Comparison of ENCODE assay signal across 14 cellular contexts in the genomic region with DNA sequence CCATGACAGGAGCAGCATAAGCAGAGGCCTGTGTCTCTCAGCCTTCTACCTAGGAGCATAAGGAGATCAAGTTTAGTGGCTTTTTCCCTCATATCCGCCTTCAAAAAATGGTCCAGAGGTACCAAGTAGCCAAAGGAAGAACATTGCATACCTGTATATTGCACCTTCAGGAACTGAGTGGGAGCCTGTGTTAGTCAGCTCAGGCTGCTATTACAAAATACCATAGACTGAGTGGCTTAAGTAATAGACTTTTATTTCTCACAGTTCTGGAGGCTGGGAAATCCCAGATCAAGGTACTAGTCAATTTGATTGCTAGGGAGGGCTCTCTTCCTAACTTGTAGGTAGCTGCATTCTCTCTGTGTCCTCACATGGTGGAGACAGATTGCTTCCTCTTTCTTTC.
DNase-seq lines count a peak whose midpoint lies in the region; ATAC-seq and TF ChIP-seq lines count a peak whose summit lies in the region.
"Had no signal": no experiment of that assay in that cellular context is flagged by ENCODE, and none has a peak within 500 bp of the region (broad histone marks: within the 10 kb centered on the region; RNA-seq: fewer than 3 reads in every experiment).

No MANE protein-coding gene starts in this region.

- H3K36me3 Mint-ChIP-seq in MCF 10A (ENCODE audit: insufficient read depth, unreplicated experiment): peaks cover 6% of the 10 kb centered on the region
- peaks cover 15% of the 10 kb centered on the region; the same call in 2 of the 3 replicates for H3K36me3 Mint-ChIP-seq in GM23338 (ENCODE audit: low read depth)
- H3K36me3 Mint-ChIP-seq: CD4-positive, CD25-positive, alpha-beta regulatory T cell had no signal

- H3K27me3 ChIP-seq in breast epithelium: no peaks in the 10 kb centered on the region
- no peaks in the 10 kb centered on the region for H3K27me3 ChIP-seq in mammary epithelial cell (ENCODE audit: insufficient read depth, low read length)
- no peaks in the 10 kb centered on the region for H3K27me3 ChIP-seq in GM23338 (ENCODE audit: insufficient read depth)
- H3K27me3 ChIP-seq: BLaER1 had no signal

- H3K9me3 ChIP-seq in breast epithelium (no peaks in the 10 kb centered on the region), mammary epithelial cell (replicated peaks; ENCODE audit: insufficient read depth, low read length) (no peaks in the 10 kb centered on the region)
- H3K9me3 ChIP-seq: BLaER1 had no signal

- H3K36me3 ChIP-seq in breast epithelium: no peaks in the 10 kb centered on the region
- no peaks in the 10 kb centered on the region for H3K36me3 ChIP-seq in mammary epithelial cell (ENCODE audit: insufficient read depth, low read length)
- no peaks in the 10 kb centered on the region for H3K36me3 ChIP-seq in GM23338 (ENCODE audit: insufficient read depth)
- H3K36me3 ChIP-seq: BLaER1 had no signal

- dilution Hi-C loops in mammary epithelial cell (cut with HindIII; ENCODE audit: low sequenced_read_pairs): no loop called here

- in situ Hi-C loops in mammary epithelial cell (cut with MboI; ENCODE audit: low sequenced_read_pairs in 2 of 2): no loop called here

- H3K4me3 Mint-ChIP-seq in MCF 10A (ENCODE audit: unreplicated experiment): no peak overlapping the region
- H3K4me3 Mint-ChIP-seq in GM23338: no peak overlapping the region
- H3K4me3 Mint-ChIP-seq: CD4-positive, CD25-positive, alpha-beta regulatory T cell; HFFc6 had no signal

- TF ChIP-seq CTCF in MCF 10A (IDR thresholded peaks at IDR 0.05; ENCODE audit: unreplicated experiment): no peak
- TF ChIP-seq CTCF in breast epithelium (IDR thresholded peaks at IDR 0.05): no peak
- TF ChIP-seq CTCF in mammary epithelial cell (conservative IDR thresholded peaks at IDR 0.05 in 1 of 2, IDR thresholded peaks at IDR 0.05 in 1 of 2; ENCODE audit: extremely low read depth in 1 of 2, insufficient read depth in 1 of 2, low read depth in 1 of 2, low read length in 2 of 2): no peak
- TF ChIP-seq CTCF in GM23338 (conservative IDR thresholded peaks at IDR 0.05; ENCODE audit: low read depth in 2 of 2): no peak

- H4K20me1 ChIP-seq in mammary epithelial cell (ENCODE audit: insufficient read depth, low read length): no peaks in the 10 kb centered on the region
- no peaks in the 10 kb centered on the region for H4K20me1 ChIP-seq in GM23338 (replicated peaks; ENCODE audit: insufficient read depth)
- H4K20me1 ChIP-seq: BLaER1 had no signal

- H2AFZ ChIP-seq in mammary epithelial cell (ENCODE audit: low read depth, low read length) (no peak overlapping the region), GM23338 (no peak overlapping the region)

- no peak for ATAC-seq in GM23338

- H3K4me3 ChIP-seq in breast epithelium (no peak overlapping the region), mammary epithelial cell (replicated peaks in 1 of 3; ENCODE audit: insufficient read depth in 1 of 3, low read depth in 2 of 3, low read length in 3 of 3) (no peak overlapping the region), GM23338 (no peak overlapping the region)
- H3K4me3 ChIP-seq: BLaER1 had no signal

- peaks cover 4% of the 10 kb centered on the region for H3K9me2 ChIP-seq in GM23338 (ENCODE audit: insufficient read depth)

- BruUV-seq in MCF 10A (replicated peaks; lab: Mats Ljungman, UMichigan) (no TSS peak), mammary epithelial cell (replicated peaks; lab: Mats Ljungman, UMichigan) (no TSS peak)

- intact Hi-C loops in MCF 10A (cut with micrococcal nuclease) (no loop called here), breast epithelium (cut with DNase I; ENCODE audit: low total_unique reads) (no loop called here), mammary epithelial cell (cut with micrococcal nuclease) (no loop called here)

- CTCF ChIA-PET in MCF 10A (lab: Yijun Ruan, JAX) (interaction anchor here (0.6 to 1.1 kb wide), 4 partner anchors 11 to 1640 kb away, joined by 3 read pairs; no protein-coding TSS in a partner anchor), mammary epithelial cell (lab: Charles Lee; ENCODE audit: low non-redundant PET) (interaction anchor here (0.6 kb wide), 1 partner anchor 607 kb away, joined by 13 read pairs; no protein-coding TSS in a partner anchor)

- H3K4me2 ChIP-seq in mammary epithelial cell (ENCODE audit: insufficient read depth, low read depth, low read length) (no peak overlapping the region), GM23338 (no peak overlapping the region)
- H3K4me2 ChIP-seq: BLaER1 had no signal

- H3K79me2 ChIP-seq in mammary epithelial cell (ENCODE audit: insufficient read depth, low read length): no peaks in the 10 kb centered on the region
- H3K79me2 ChIP-seq in GM23338 (replicated peaks; ENCODE audit: insufficient read depth): no peaks in the 10 kb centered on the region

- POLR2A ChIA-PET in MCF 10A (lab: Yijun Ruan, JAX): interaction anchor here (0.5 kb wide), 1 partner anchor 67 kb away, joined by 3 read pairs; no protein-coding TSS in a partner anchor

- 0% methylated on average over 1 of the region's 1 CpG for WGBS in mammary epithelial cell (ENCODE audit: low coverage, missing lambda C conversion rate)

- H3K27me3 Mint-ChIP-seq in MCF 10A (ENCODE audit: insufficient read depth, unreplicated experiment) (no peaks in the 10 kb centered on the region), GM23338 (ENCODE audit: insufficient read depth, low read depth, poor library complexity) (no peaks in the 10 kb centered on the region)

- H3K27ac ChIP-seq in breast epithelium: no peak overlapping the region
- H3K27ac ChIP-seq in mammary epithelial cell (ENCODE audit: insufficient read depth, low read depth, low read length): no peak overlapping the region
- no peak overlapping the region for H3K27ac ChIP-seq in GM23338 (ENCODE audit: low read depth)
- H3K27ac ChIP-seq: BLaER1 had no signal

- no peak overlapping the region for H3K9ac ChIP-seq in mammary epithelial cell (ENCODE audit: insufficient read depth, low read length)
- H3K9ac ChIP-seq: BLaER1 had no signal

- TF ChIP-seq POLR2A in breast epithelium (IDR thresholded peaks at IDR 0.05): no peak

- H3K4me1 ChIP-seq in breast epithelium (no peaks in the 10 kb centered on the region), mammary epithelial cell (ENCODE audit: insufficient read depth, low read length) (no peaks in the 10 kb centered on the region), GM23338 (ENCODE audit: insufficient read depth) (0 out of 2 replicates have a peak, but pooled peaks cover 2% of the 10 kb centered on the region)
- H3K4me1 ChIP-seq: BLaER1 had no signal

- H3K4me1 Mint-ChIP-seq in MCF 10A (ENCODE audit: insufficient read depth, unreplicated experiment) (no peaks in the 10 kb centered on the region), GM23338 (no peaks in the 10 kb centered on the region)
- H3K4me1 Mint-ChIP-seq: CD4-positive, CD25-positive, alpha-beta regulatory T cell had no signal

- DNase-seq in MCF 10A (ENCODE audit: unreplicated experiment): peak; percentile 35
- no peak for DNase-seq in breast epithelium (ENCODE audit: low spot score in 2 of 2)
- peak; percentile 48 for DNase-seq in mammary epithelial cell
- DNase-seq in iris pigment epithelial cell (ENCODE audit: low read depth): peak; percentile 16
- no peak for DNase-seq in NCI-H1436 treated with DMSO at 0.1 percent for 48 hours (lab: John Stamatoyannopoulos, UW)
- DNase-seq in midbrain (lab: John Stamatoyannopoulos, UW): no peak
- no peak for DNase-seq in GM23338 (ENCODE audit: low spot score)
- DNase-seq: 8988T; AML-193; CD4-positive, CD25-positive, alpha-beta regulatory T cell; DMS53; HCEC 1CT; HFFc6 had no signal

- no peaks in the 10 kb centered on the region for H3F3A ChIP-seq in GM23338 (replicated peaks; ENCODE audit: low read depth)

- no peaks in the 10 kb centered on the region for H3K9me3 Mint-ChIP-seq in MCF 10A (ENCODE audit: unreplicated experiment)
- peaks cover 57% of the 10 kb centered on the region for H3K9me3 Mint-ChIP-seq in GM23338
- H3K9me3 Mint-ChIP-seq: HFFc6 had no signal

- H3K27ac Mint-ChIP-seq in MCF 10A (ENCODE audit: low read depth, unreplicated experiment): no peak overlapping the region
- H3K27ac Mint-ChIP-seq in GM23338: no peak overlapping the region
- H3K27ac Mint-ChIP-seq: CD4-positive, CD25-positive, alpha-beta regulatory T cell; HFFc6 had no signal

TF ChIP-seq in GM23338, 12 proteins besides CTCF, POLR2A, EP300 and RAD21 (continues in another document):
- TF ChIP-seq, protein P1, sequence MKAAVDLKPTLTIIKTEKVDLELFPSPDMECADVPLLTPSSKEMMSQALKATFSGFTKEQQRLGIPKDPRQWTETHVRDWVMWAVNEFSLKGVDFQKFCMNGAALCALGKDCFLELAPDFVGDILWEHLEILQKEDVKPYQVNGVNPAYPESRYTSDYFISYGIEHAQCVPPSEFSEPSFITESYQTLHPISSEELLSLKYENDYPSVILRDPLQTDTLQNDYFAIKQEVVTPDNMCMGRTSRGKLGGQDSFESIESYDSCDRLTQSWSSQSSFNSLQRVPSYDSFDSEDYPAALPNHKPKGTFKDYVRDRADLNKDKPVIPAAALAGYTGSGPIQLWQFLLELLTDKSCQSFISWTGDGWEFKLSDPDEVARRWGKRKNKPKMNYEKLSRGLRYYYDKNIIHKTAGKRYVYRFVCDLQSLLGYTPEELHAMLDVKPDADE (IDR thresholded peaks at IDR 0.05): no peak
- TF ChIP-seq JUNB (IDR thresholded peaks at IDR 0.05; ENCODE audit: unreplicated experiment) (no peak), EZH2phosphoT487 (IDR thresholded peaks at IDR 0.05; ENCODE audit: unreplicated experiment) (no peak), NANOG (IDR thresholded peaks at IDR 0.05; ENCODE audit: borderline replicate concordance) (no peak), ZNF114 (CRISPR knock-in tag; IDR thresholded peaks at IDR 0.05) (no peak), CREB1 (CRISPR knock-in tag; IDR thresholded peaks at IDR 0.05; ENCODE audit: low read depth) (no peak), STAT1 (IDR thresholded peaks at IDR 0.05; ENCODE audit: unreplicated experiment) (no peak), POLR2AphosphoS5 (IDR thresholded peaks at IDR 0.05; ENCODE audit: low read depth) (no peak)

Comparison
In these comparisons a context has a peak if more than half of its experiments do, and no peak if none do; other contexts are left out.
1. DNase-seq: peak in MCF 10A (single experiment), mammary epithelial cell (single experiment) and iris pigment epithelial cell (single experiment); none in breast epithelium (0 of 2), NCI-H1436 treated with DMSO at 0.1 percent for 48 hours (single experiment), midbrain (single experiment) and GM23338 (single experiment).